Comparison of ENCODE assay signal across 9 cellular contexts in the genomic region with DNA sequence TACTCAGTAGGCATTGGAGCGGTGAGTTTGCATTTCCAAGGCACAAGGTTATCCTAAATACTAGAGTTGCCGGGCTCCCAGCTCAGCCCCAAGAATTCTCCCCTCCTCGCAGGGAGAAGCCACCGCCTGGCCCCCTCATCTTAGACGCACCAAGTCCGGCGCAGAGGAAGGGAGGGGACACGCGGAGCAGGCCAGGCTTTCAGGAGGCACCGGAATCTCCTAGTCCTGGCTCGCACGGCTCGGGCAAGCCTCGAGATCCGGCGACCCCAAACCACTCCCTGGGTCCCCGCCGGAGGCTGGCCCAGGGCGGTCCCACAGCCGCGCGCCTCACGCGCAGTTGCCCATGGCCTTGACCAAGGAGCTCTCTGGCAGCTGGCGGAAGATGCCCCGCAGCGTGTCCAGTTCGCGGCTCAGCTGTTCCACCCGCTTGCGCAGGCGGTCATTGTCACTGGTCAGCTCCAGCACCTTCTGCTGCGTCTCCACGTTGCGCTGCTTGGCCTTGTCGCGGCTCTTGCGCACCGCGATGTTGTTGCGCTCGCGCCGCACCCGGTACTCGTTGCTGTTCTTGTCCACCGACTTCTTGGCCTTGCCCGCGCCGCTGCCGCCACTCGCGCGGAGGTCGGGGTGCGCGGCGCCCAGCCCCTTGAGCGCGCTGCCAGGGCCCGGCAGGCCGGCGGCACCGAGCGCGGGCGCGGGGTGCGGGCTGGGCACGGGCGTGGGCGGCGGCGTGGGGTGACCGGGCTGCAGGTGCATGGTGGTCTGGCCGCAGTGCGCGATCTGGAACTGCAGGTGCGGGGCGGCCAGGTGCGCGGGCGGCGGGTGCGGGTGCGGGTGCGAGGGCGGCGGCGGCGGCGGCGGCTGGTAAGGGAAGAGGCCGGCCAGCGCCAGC. TPM values are rescaled to one million over a fixed set of nuclear protein-coding genes. Genes with fewer than 3 reads are reported as not detected.
A peak's percentile ranks its signal among the peaks of the same experiment; 100 is the strongest.
DNase-seq lines count a peak whose midpoint lies in the region; ATAC-seq, FAIRE-seq and TF ChIP-seq lines count a peak whose summit lies in the region.
"Had no signal": no experiment of that assay in that cellular context is flagged by ENCODE, and none has a peak within 500 bp of the region (broad histone marks: within the 10 kb centered on the region; RNA-seq: fewer than 3 reads in every experiment).

No MANE protein-coding gene starts in this region.

- H3K27me3 ChIP-seq in HAP-1 (ENCODE audit: low read depth), result no peaks in the 10 kb centered on the region
- H3K27me3 ChIP-seq in H1 (replicated peaks in 1 of 4; ENCODE audit: control insufficient read depth in 3 of 4, extremely low read depth in 1 of 4, insufficient read depth in 3 of 4, low read length in 3 of 4), result peaks cover 20 to 53% (median 44%) of the 10 kb centered on the region in 4 experiments
- H3K27me3 ChIP-seq in naive thymus-derived CD4-positive, alpha-beta T cell (ENCODE audit: control insufficient read depth in 2 of 2, insufficient read depth in 2 of 2, low read length in 2 of 2), result no peaks in the 10 kb centered on the region

- no peak overlapping the region for H2BK5ac ChIP-seq in H1 (ENCODE audit: low read depth, low read length)

- H3K4me3 ChIP-seq in HAP-1 (peak overlapping the region; percentile 36), H1 (ENCODE audit: extremely low read depth in 1 of 4, insufficient read depth in 2 of 4, low read depth in 3 of 4, low read length in 4 of 4) (peak overlapping the region; percentile 30 to 57 (median 35); a peak in 7 of 8 replicates)
- no peak overlapping the region for H3K4me3 ChIP-seq in naive thymus-derived CD4-positive, alpha-beta T cell (ENCODE audit: low read length)

- H3K4me1 ChIP-seq in HAP-1 (peaks cover 8% of the 10 kb centered on the region), H1 (replicated peaks in 1 of 4; ENCODE audit: control insufficient read depth in 3 of 4, insufficient read depth in 4 of 4, low read length in 3 of 4) (peaks cover 3 to 16% (median 12%) of the 10 kb centered on the region in 4 experiments)
- no peaks in the 10 kb centered on the region for H3K4me1 ChIP-seq in naive thymus-derived CD4-positive, alpha-beta T cell (ENCODE audit: control insufficient read depth in 2 of 2, insufficient read depth in 2 of 2, low read length in 2 of 2)

- H2AFZ ChIP-seq in H1 (ENCODE audit: low read length), result no peak overlapping the region

- TF ChIP-seq EP300 in H1 (IDR thresholded peaks at IDR 0.05; ENCODE audit: borderline replicate concordance in 1 of 2, low read depth in 2 of 2, low read length in 2 of 2), result no peak

- ATAC-seq in naive thymus-derived CD4-positive, alpha-beta T cell, result no peak
- ATAC-seq in activated T-helper 17 cell treated with anti-CD3 and anti-CD28 coated beads, Interleukin-2, amount 50 U/mL, for 72 hours (replicated peaks), result no peak
- no peak for ATAC-seq in sciatic nerve

- no peak overlapping the region for H2BK20ac ChIP-seq in H1 (ENCODE audit: low read length)

- peak overlapping the region; percentile 13; the same call in 1 of the 2 replicates for H3K18ac ChIP-seq in H1 (ENCODE audit: extremely low read depth, low read length)

- H3K4ac ChIP-seq in H1 (replicated peaks; ENCODE audit: insufficient read length, low read depth, low read length), result no peak overlapping the region

- TF ChIP-seq RAD21 in H1 (IDR thresholded peaks at IDR 0.05 in 1 of 2, conservative IDR thresholded peaks at IDR 0.05 in 1 of 2; ENCODE audit: low read depth in 2 of 2, low read length in 2 of 2), result no peak

- no peak overlapping the region for H2BK15ac ChIP-seq in H1 (ENCODE audit: low read length)

- peak overlapping the region; percentile 76 to 79 for H3K4me2 ChIP-seq in H1 (ENCODE audit: insufficient read depth in 1 of 2, low read depth in 2 of 2, low read length in 2 of 2)

- POLR2A ChIA-PET in H1 (lab: Charles Lee; ENCODE audit: partially characterized antibody), result interaction anchor here (0.7 to 5.0 kb wide), 15 partner anchors 8 to 99 kb away, joined by 3 to 48 read pairs (median 4); a partner anchor contains a TSS
- POLR2A ChIA-PET in naive thymus-derived CD4-positive, alpha-beta T cell (lab: Charles Lee), result no interaction called here

- no peak overlapping the region for H3K56ac ChIP-seq in H1 (replicated peaks; ENCODE audit: insufficient read length, low read depth, low read length)

- peak overlapping the region in 2 of 4 experiments; percentile 12 to 35; a peak in 2 of 7 replicates for H3K9ac ChIP-seq in H1 (replicated peaks in 1 of 4; ENCODE audit: extremely low read depth in 1 of 4, low read depth in 3 of 4, low read length in 3 of 4)

- H3K4me3 Mint-ChIP-seq in naive thymus-derived CD4-positive, alpha-beta T cell, result peak overlapping the region; percentile 18 to 78 (median 58)
- no peak overlapping the region for H3K4me3 Mint-ChIP-seq in activated T-helper 17 cell treated with anti-CD3 and anti-CD28 coated beads, Interleukin-2, amount 50 U/mL, for 72 hours

- TF ChIP-seq POLR2A in H1 (IDR thresholded peaks at IDR 0.05; ENCODE audit: control extremely low read depth in 1 of 2, low read depth in 2 of 2, low read length in 2 of 2), result no peak

- H3K36me3 ChIP-seq in HAP-1 (replicated peaks) (no peaks in the 10 kb centered on the region), H1 (ENCODE audit: control insufficient read depth in 2 of 4, insufficient read depth in 4 of 4, low read length in 3 of 4) (no peaks in the 10 kb centered on the region; a peak in 1 of 8 replicates)
- H3K36me3 ChIP-seq in naive thymus-derived CD4-positive, alpha-beta T cell (ENCODE audit: control insufficient read depth in 2 of 3, insufficient read depth in 3 of 3, low read length in 3 of 3), result no peaks in the 10 kb centered on the region

- no peaks in the 10 kb centered on the region for H3K9me3 Mint-ChIP-seq in naive thymus-derived CD4-positive, alpha-beta T cell
- H3K9me3 Mint-ChIP-seq in activated T-helper 17 cell treated with anti-CD3 and anti-CD28 coated beads, Interleukin-2, amount 50 U/mL, for 72 hours, result no peaks in the 10 kb centered on the region

- H2AK5ac ChIP-seq in H1 (ENCODE audit: low read depth, low read length), result no peak overlapping the region

- no peak overlapping the region for H2BK120ac ChIP-seq in H1 (replicated peaks; ENCODE audit: low read depth, low read length)

- peaks cover 12% of the 10 kb centered on the region; the same call in 1 of the 2 replicates for H3K23me2 ChIP-seq in H1 (ENCODE audit: low read depth, low read length)

- CTCF ChIA-PET in H1 (lab: Charles Lee; ENCODE audit: partially characterized antibody), result interaction anchor here (1.0 to 3.6 kb wide), 7 partner anchors 10 to 157 kb away, joined by 3 to 9 read pairs (median 4); no protein-coding TSS in a partner anchor
- CTCF ChIA-PET in naive thymus-derived CD4-positive, alpha-beta T cell (lab: Charles Lee), result no interaction called here

- H4K20me1 ChIP-seq in H1 (replicated peaks in 1 of 2; ENCODE audit: control insufficient read depth in 1 of 2, insufficient read depth in 2 of 2, low read length in 2 of 2), result peaks cover 2 to 5% of the 10 kb centered on the region in 2 experiments

- no peaks in the 10 kb centered on the region for H3K9me3 ChIP-seq in HAP-1
- H3K9me3 ChIP-seq in H1 (ENCODE audit: insufficient read depth in 2 of 2, low read depth in 1 of 2, low read length in 1 of 2), result no peaks in the 10 kb centered on the region
- H3K9me3 ChIP-seq in naive thymus-derived CD4-positive, alpha-beta T cell (ENCODE audit: control insufficient read depth in 2 of 3, low read length in 3 of 3), result no peaks in the 10 kb centered on the region

- H2BK12ac ChIP-seq in H1 (ENCODE audit: low read depth, low read length), result peak overlapping the region; percentile 80; the same call in 1 of the 2 replicates

- in situ Hi-C loops in HAP-1 (cut with MboI; ENCODE audit: low sequenced_read_pairs), result no loop called here

- no peak overlapping the region for H3K27ac Mint-ChIP-seq in naive thymus-derived CD4-positive, alpha-beta T cell
- H3K27ac Mint-ChIP-seq in activated T-helper 17 cell treated with anti-CD3 and anti-CD28 coated beads, Interleukin-2, amount 50 U/mL, for 72 hours, result no peak overlapping the region

- H4K91ac ChIP-seq in H1 (replicated peaks; ENCODE audit: insufficient read length, low read length), result no peak overlapping the region

- no peak overlapping the region for H4K8ac ChIP-seq in H1 (ENCODE audit: extremely low read depth, insufficient read depth, low read length)

- no peak for TF ChIP-seq CTCF in H1 (IDR thresholded peaks at IDR 0.05; ENCODE audit: control extremely low read depth in 1 of 3, insufficient read depth in 1 of 3, low read depth in 1 of 3, low read length in 3 of 3)

- no peak for FAIRE-seq in H1 (lab: Jason Lieb, UNC)

- H3K79me2 ChIP-seq in H1 (ENCODE audit: control insufficient read depth in 1 of 2, insufficient read depth in 2 of 2, low read length in 2 of 2), result no peaks in the 10 kb centered on the region

- DNase-seq in 8988T (peak; percentile 31), HAP-1 (ENCODE audit: low spot score in 2 of 2) (peak in 1 of 2 experiments; percentile 29), H1 (ENCODE audit: low read depth in 1 of 2, low spot score in 2 of 2) (peak in 1 of 2 experiments; percentile 64), OCI-M2 (lab: John Stamatoyannopoulos, UW; ENCODE audit: unreplicated experiment) (no peak), sciatic nerve (ENCODE audit: low spot score) (no peak), cerebellar nuclear complex (lab: John Stamatoyannopoulos, UW) (no peak)
- no peak for DNase-seq in naive thymus-derived CD4-positive, alpha-beta T cell
- DNase-seq: stimulated activated CD4-positive, alpha-beta T cell treated with anti-CD3 and anti-CD28 coated beads, Interleukin-4, amount 100 ng/mL, for 1 hour had no signal

- 5% methylated on average over 38 of the region's 95 CpGs; no CpG with 5 or more reads in 1 of the 2 experiments for WGBS in H1 (ENCODE audit: extremely low coverage in 1 of 2, insufficient coverage in 1 of 2, insufficient read length in 1 of 2, insufficient replicate concordance in 2 of 2, low coverage in 1 of 2, low lambda C conversion rate in 2 of 2, missing lambda C conversion rate in 1 of 2), 2 experiments

- H4K5ac ChIP-seq in H1 (ENCODE audit: insufficient read length, low read depth, low read length), result no peak overlapping the region

- no peak overlapping the region for H3K23ac ChIP-seq in H1 (ENCODE audit: insufficient read length)

- no peak overlapping the region for H3K14ac ChIP-seq in H1 (ENCODE audit: insufficient read length)

- no peaks in the 10 kb centered on the region for H3K36me3 Mint-ChIP-seq in naive thymus-derived CD4-positive, alpha-beta T cell
- H3K36me3 Mint-ChIP-seq in activated T-helper 17 cell treated with anti-CD3 and anti-CD28 coated beads, Interleukin-2, amount 50 U/mL, for 72 hours (ENCODE audit: low read depth), result no peaks in the 10 kb centered on the region

- H3K79me1 ChIP-seq in H1 (ENCODE audit: low read depth, low read length), result no peaks in the 10 kb centered on the region; the same call in 1 of the 2 replicates

- intact Hi-C loops in naive thymus-derived CD4-positive, alpha-beta T cell (cut with micrococcal nuclease), result loop anchor here in 1 of 2 donors (10.0 kb wide), 1 partner anchor 66 kb away; no protein-coding TSS in a partner anchor
- intact Hi-C loops in sciatic nerve (cut with DNase I), result loop anchor here (10.0 kb wide), 1 partner anchor 104 kb away; no protein-coding TSS in a partner anchor

- H3K4me1 Mint-ChIP-seq in naive thymus-derived CD4-positive, alpha-beta T cell, result peaks cover 0 to 6% (median 4%) of the 10 kb centered on the region in 7 donors
- H3K4me1 Mint-ChIP-seq in activated T-helper 17 cell treated with anti-CD3 and anti-CD28 coated beads, Interleukin-2, amount 50 U/mL, for 72 hours, result no peaks in the 10 kb centered on the region

- peaks cover 14 to 56% (median 34%) of the 10 kb centered on the region in 5 donors for H3K27me3 Mint-ChIP-seq in naive thymus-derived CD4-positive, alpha-beta T cell
- peaks cover 15% of the 10 kb centered on the region for H3K27me3 Mint-ChIP-seq in activated T-helper 17 cell treated with anti-CD3 and anti-CD28 coated beads, Interleukin-2, amount 50 U/mL, for 72 hours

- H3K27ac ChIP-seq in H1 (ENCODE audit: low read depth, low read length), result no peak overlapping the region
- H3K27ac ChIP-seq in naive thymus-derived CD4-positive, alpha-beta T cell (ENCODE audit: low read depth, low read length), result no peak overlapping the region

RNA-seq across cellular contexts. Expression of a gene that starts 1.1 kb away (rescaled TPM):
- 2.7 and 3.0 TPM in 2 replicates for total RNA-seq in H1 (2021; fragmentation: NEBNext Ultra II Directional; extraction: Animal tissue kit (Norgen Biotek cat#: 25700))
- polyA plus RNA-seq in H1 (2011; rRNA removed), result 2.0 and 2.4 TPM in 2 replicates
- 2.1 TPM for polyA plus RNA-seq in H1 (2011; cell fraction: cytosol; rRNA removed)
- 1.4 TPM for polyA plus RNA-seq in H1 (2011; cell fraction: nucleus; rRNA removed)
- polyA plus RNA-seq in H1 (2012, experiment 1 of 2), result 1.1 to 1.9 TPM (median 1.5 TPM) in 4 replicates
- 1.4 TPM for polyA plus RNA-seq in H1 (2012, experiment 2 of 2)
- polyA plus RNA-seq in H1 (2013, experiment 1 of 2), result 1.5 TPM
- polyA plus RNA-seq in H1 (2013, experiment 2 of 2), result 1.3 TPM
- polyA minus RNA-seq in H1 (2011; rRNA and poly(A)+ RNA removed), result 1.4 and 1.6 TPM in 2 replicates
- 2.1 TPM for polyA minus RNA-seq in H1 (2011; cell fraction: cytosol; rRNA and poly(A)+ RNA removed)
- 6.4 TPM for polyA minus RNA-seq in H1 (2011; cell fraction: nucleus; rRNA and poly(A)+ RNA removed)
- 10 to 100 TPM in 1 of 5 experiments, 1 to 10 TPM in 3, under 1 TPM in 1; 0.22 to 26.2 (median 1.9) TPM for total RNA-seq in naive thymus-derived CD4-positive, alpha-beta T cell
- not detected for polyA plus RNA-seq in naive thymus-derived CD4-positive, alpha-beta T cell
- total RNA-seq in activated T-helper 17 cell treated with anti-CD3 and anti-CD28 coated beads, Interleukin-2, amount 50 U/mL, for 72 hours, result under 1 TPM; 0.21 to 0.26 TPM
- total RNA-seq in sciatic nerve, result 20.4 TPM
